Comparison of ENCODE assay signal across 20 cellular contexts in genomic region chr22:20808844-20809243, GRCh38. TPM values are rescaled to one million over a fixed set of nuclear protein-coding genes. Genes with fewer than 3 reads are reported as not detected.
"Had no signal": no experiment of that assay in that cellular context is flagged by ENCODE, and none has a peak within 500 bp of the region (broad histone marks: within the 10 kb centered on the region; RNA-seq: fewer than 3 reads in every experiment).

No MANE protein-coding gene starts in this region.

- H3K4me3 Mint-ChIP-seq: activated CD8-positive, alpha-beta T cell treated with anti-CD3 and anti-CD28 coated beads for 36 hours; activated T-cell treated with anti-CD3 and anti-CD28 coated beads, Interleukin-2, amount 50 U/mL, for 4 hours; brain; WTC11 had no signal

- DNase-seq: activated CD4-positive, alpha-beta T cell treated with anti-CD3 and anti-CD28 coated beads for 48 hours; activated CD8-positive, alpha-beta T cell treated with anti-CD3 and anti-CD28 coated beads for 36 hours; activated gamma-delta T cell; activated T-cell treated with anti-CD3 and anti-CD28 coated beads, Interleukin-2, amount 50 U/mL, for 4 hours; amygdala; cerebellar nuclear complex; dermis blood vessel endothelial cell; heart right ventricle; left cardiac atrium; lower lobe of right lung; midbrain; stimulated activated CD4-positive, alpha-beta T cell treated with anti-CD3 and anti-CD28 coated beads, Interleukin-2, amount 100 ng/mL, for 24 hours; T-helper 2 cell; thyroid gland had no signal

- H3K27ac ChIP-seq: gastroesophageal sphincter, heart right ventricle, lower lobe of right lung, pancreas, thyroid gland had no signal

- H3K4me3 ChIP-seq: gastroesophageal sphincter, heart right ventricle, lower lobe of right lung, pancreas, thyroid gland had no signal

- H3K9me3 Mint-ChIP-seq: activated CD8-positive, alpha-beta T cell treated with anti-CD3 and anti-CD28 coated beads for 36 hours; activated naive CD4-positive, alpha-beta T cell treated with anti-CD3 and anti-CD28 coated beads, Interleukin-2, amount 50 U/mL, for 72 hours; activated T-cell treated with anti-CD3 and anti-CD28 coated beads, Interleukin-2, amount 50 U/mL, for 4 hours; brain; WTC11 had no signal

- H3K9me3 ChIP-seq: gastroesophageal sphincter, heart right ventricle, lower lobe of right lung, pancreas, thyroid gland had no signal

- H3K27me3 ChIP-seq: gastroesophageal sphincter, heart right ventricle, pancreas, thyroid gland had no signal

- H3K27me3 Mint-ChIP-seq: activated CD8-positive, alpha-beta T cell treated with anti-CD3 and anti-CD28 coated beads for 36 hours; brain had no signal

- ATAC-seq: activated CD8-positive, alpha-beta T cell treated with anti-CD3 and anti-CD28 coated beads for 36 hours; activated naive CD4-positive, alpha-beta T cell treated with anti-CD3 and anti-CD28 coated beads, Interleukin-2, amount 50 U/mL, for 72 hours; activated T-cell treated with anti-CD3 and anti-CD28 coated beads, Interleukin-2, amount 50 U/mL, for 4 hours; gastroesophageal sphincter; heart right ventricle; left cardiac atrium; lower lobe of right lung; pancreas; sciatic nerve; WTC11 had no signal

- H3K4me1 ChIP-seq: gastroesophageal sphincter, heart right ventricle, lower lobe of right lung, pancreas, thyroid gland had no signal

- H3K27ac Mint-ChIP-seq: WTC11 had no signal

- H3K4me1 Mint-ChIP-seq: brain, WTC11 had no signal

RNA-seq across cellular contexts. Expression of gene SERPIND1, which starts 34.9 kb away (rescaled TPM):
- total RNA-seq: activated CD8-positive, alpha-beta T cell treated with anti-CD3 and anti-CD28 coated beads for 36 hours; activated naive CD4-positive, alpha-beta T cell treated with anti-CD3 and anti-CD28 coated beads, Interleukin-2, amount 50 U/mL, for 72 hours; dermis blood vessel endothelial cell had no signal
